ENCODE assay signal across 23 cellular contexts in the genomic region with DNA sequence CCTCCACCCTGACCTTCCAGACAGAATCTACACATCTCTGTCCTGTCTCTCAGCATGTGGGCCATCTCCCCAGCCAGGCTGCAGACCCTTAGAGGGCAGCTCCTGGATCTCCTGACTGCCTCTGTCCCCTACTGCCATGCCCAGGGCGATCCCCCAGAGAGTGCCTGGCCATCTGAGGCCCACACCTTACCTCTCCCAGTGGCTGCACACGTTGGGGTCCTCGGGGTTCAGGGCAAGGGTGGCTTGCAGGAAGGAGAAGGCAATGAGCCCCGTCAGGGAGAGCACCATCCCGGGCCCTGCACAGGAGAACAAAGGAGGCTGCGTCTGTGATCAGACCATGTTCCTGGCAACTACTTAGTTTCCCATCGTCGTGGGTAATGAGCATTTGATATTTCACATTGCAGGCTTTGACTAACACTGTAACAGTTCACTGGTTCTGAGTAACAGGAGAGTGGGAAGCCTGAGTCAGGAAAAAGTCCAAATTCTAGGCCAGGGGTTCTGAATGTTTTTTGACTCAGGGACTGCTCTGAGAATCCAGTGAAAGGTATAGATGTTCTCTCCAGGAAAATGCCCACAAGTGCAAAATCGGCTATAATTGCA.
DNase-seq lines count a peak whose midpoint lies in the region; ATAC-seq and TF ChIP-seq lines count a peak whose summit lies in the region.
"Had no signal": no experiment of that assay in that cellular context is flagged by ENCODE, and none has a peak within 500 bp of the region (broad histone marks: within the 10 kb centered on the region; RNA-seq: fewer than 3 reads in every experiment).

No MANE protein-coding gene starts in this region.

- DNase-seq in Caki2 (ENCODE audit: low read depth): peak; percentile 7
- DNase-seq in kidney tubule cell (ENCODE audit: low spot score): peak; percentile 86
- no peak for DNase-seq in stimulated activated effector memory CD8-positive, alpha-beta T cell treated with anti-CD3 and anti-CD28 coated beads, Interleukin-12 subunit alpha, Interleukin-12 subunit beta, amount 100 ng/mL, for 72 hours (ENCODE audit: low spot score in 2 of 2)
- DNase-seq in activated effector memory CD4-positive, alpha-beta T cell treated with Interleukin-2 at 50 U/mL for 16 hours: no peak
- no peak for DNase-seq in NCI-H1694 (lab: John Stamatoyannopoulos, UW)
- no peak for DNase-seq in HCEC 1CT
- DNase-seq: BE2C; CD4-positive, alpha-beta T cell; COR-L47; DMS153; MV-4-11; NCI-H1105 treated with DMSO at 0.1 percent for 48 hours; NCI-H2081; NCI-H2171; NCI-H524 treated with DMSO at 0.1 percent for 48 hours; NCI-H82 had no signal

- H3K27me3 Mint-ChIP-seq in brain: peaks cover 4% of the 10 kb centered on the region

- peaks cover 94% of the 10 kb centered on the region for H3K4me1 Mint-ChIP-seq in brain
- no peaks in the 10 kb centered on the region for H3K4me1 Mint-ChIP-seq in stimulated activated effector memory CD8-positive, alpha-beta T cell treated with anti-CD3 and anti-CD28 coated beads, Interleukin-12 subunit alpha, Interleukin-12 subunit beta, amount 100 ng/mL, for 72 hours
- H3K4me1 Mint-ChIP-seq: IgD-negative memory B cell had no signal

- no peaks in the 10 kb centered on the region for H3K36me3 Mint-ChIP-seq in brain
- H3K36me3 Mint-ChIP-seq in stimulated activated effector memory CD8-positive, alpha-beta T cell treated with anti-CD3 and anti-CD28 coated beads, Interleukin-12 subunit alpha, Interleukin-12 subunit beta, amount 100 ng/mL, for 72 hours: no peaks in the 10 kb centered on the region
- H3K36me3 Mint-ChIP-seq: IgD-negative memory B cell had no signal

- in situ Hi-C loops in Caki2 (cut with HindIII; ENCODE audit: low pct_unique_long_range_greater_than_20kb, low sequenced_read_pairs): no loop called here

- peak overlapping the region in 1 of 5 experiments; percentile 22 for H3K4me3 Mint-ChIP-seq in brain
- no peak overlapping the region for H3K4me3 Mint-ChIP-seq in stimulated activated effector memory CD8-positive, alpha-beta T cell treated with anti-CD3 and anti-CD28 coated beads, Interleukin-12 subunit alpha, Interleukin-12 subunit beta, amount 100 ng/mL, for 72 hours
- H3K4me3 Mint-ChIP-seq: CD4-positive, alpha-beta T cell; GM23338; IgD-negative memory B cell had no signal

- no peak for TF ChIP-seq CTCF in brain (conservative IDR thresholded peaks at IDR 0.05)

- peak; percentile 12 for ATAC-seq in stimulated activated effector memory CD8-positive, alpha-beta T cell treated with anti-CD3 and anti-CD28 coated beads, Interleukin-12 subunit alpha, Interleukin-12 subunit beta, amount 100 ng/mL, for 72 hours
- ATAC-seq in GM21360 (IDR thresholded peaks at IDR 0.05; ENCODE audit: unreplicated experiment): no peak
- ATAC-seq: A549, GM23338, Panc1, SK-N-SH treated with all-trans-retinoic acid at 6 μM for 48 hours had no signal

- peaks cover 0 to 2% (median 0%) of the 10 kb centered on the region in 5 experiments for H3K9me3 Mint-ChIP-seq in brain
- H3K9me3 Mint-ChIP-seq in stimulated activated effector memory CD8-positive, alpha-beta T cell treated with anti-CD3 and anti-CD28 coated beads, Interleukin-12 subunit alpha, Interleukin-12 subunit beta, amount 100 ng/mL, for 72 hours: no peaks in the 10 kb centered on the region
- H3K9me3 Mint-ChIP-seq: CD4-positive, alpha-beta T cell; GM23338; IgD-negative memory B cell had no signal

- H3K27ac Mint-ChIP-seq in brain: peak overlapping the region; percentile 63 to 89 (median 76)
- H3K27ac Mint-ChIP-seq in stimulated activated effector memory CD8-positive, alpha-beta T cell treated with anti-CD3 and anti-CD28 coated beads, Interleukin-12 subunit alpha, Interleukin-12 subunit beta, amount 100 ng/mL, for 72 hours: no peak overlapping the region
- H3K27ac Mint-ChIP-seq: CD4-positive, alpha-beta T cell; GM23338; IgD-negative memory B cell had no signal

Comparison
In these comparisons a context has a peak if more than half of its experiments do, and no peak if none do; other contexts are left out.
1. DNase-seq: peak in Caki2 (single experiment) and kidney tubule cell (single experiment); none in stimulated activated effector memory CD8-positive, alpha-beta T cell treated with anti-CD3 and anti-CD28 coated beads, Interleukin-12 subunit alpha, Interleukin-12 subunit beta, amount 100 ng/mL, for 72 hours (0 of 2), activated effector memory CD4-positive, alpha-beta T cell treated with Interleukin-2 at 50 U/mL for 16 hours (single experiment), NCI-H1694 (single experiment) and HCEC 1CT (single experiment).